Comparison of ENCODE assay signal across 1 cellular context in the genomic region with DNA sequence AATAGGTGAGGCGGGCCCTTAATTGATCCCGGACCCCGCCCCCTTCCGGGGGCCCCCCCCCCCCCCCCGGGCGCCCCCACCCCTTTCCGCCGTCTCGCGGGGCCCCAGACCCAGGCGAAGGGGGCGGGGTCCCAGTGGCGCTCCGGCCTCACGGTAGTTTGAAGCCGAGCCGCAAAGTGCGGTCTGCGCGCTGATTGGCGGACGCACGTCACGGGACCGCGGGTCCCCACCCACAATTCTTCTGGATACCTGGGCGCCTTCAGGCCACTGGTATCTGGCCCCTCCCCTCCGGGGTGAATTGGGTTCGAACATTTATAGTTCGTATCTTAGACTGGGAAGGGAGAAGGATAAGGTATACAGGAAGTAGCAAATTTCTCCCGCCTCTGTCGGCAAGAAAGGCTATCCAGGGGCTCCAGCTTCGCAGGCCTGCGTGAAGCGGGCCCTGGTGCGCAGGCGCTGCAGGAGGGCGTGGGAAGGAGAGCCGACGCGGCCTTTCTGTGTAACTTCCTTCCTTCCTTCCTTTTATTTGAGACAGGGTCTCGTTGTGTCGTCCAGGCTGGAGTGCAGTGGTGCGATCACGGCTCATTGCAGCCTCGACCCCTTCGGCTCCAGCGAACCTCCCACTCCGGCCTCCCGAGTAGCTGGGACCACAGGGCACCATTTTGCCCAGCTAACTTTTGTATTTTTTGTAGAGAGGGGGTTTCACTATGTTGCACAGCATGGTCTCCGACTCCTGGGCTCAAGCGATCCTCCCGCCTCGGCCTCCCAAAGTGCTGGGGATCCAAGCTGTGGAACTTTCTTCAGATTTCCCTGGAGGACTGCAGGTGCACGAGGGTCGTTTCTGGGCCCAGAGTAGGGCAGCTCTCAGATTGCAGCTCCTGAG.
TF ChIP-seq lines count a peak whose summit lies in the region.

No MANE protein-coding gene starts in this region.

TF ChIP-seq in HepG2, 621 proteins besides CTCF, POLR2A, EP300 and RAD21 (continued from another document and continues in another):
- TF ChIP-seq, protein P1, sequence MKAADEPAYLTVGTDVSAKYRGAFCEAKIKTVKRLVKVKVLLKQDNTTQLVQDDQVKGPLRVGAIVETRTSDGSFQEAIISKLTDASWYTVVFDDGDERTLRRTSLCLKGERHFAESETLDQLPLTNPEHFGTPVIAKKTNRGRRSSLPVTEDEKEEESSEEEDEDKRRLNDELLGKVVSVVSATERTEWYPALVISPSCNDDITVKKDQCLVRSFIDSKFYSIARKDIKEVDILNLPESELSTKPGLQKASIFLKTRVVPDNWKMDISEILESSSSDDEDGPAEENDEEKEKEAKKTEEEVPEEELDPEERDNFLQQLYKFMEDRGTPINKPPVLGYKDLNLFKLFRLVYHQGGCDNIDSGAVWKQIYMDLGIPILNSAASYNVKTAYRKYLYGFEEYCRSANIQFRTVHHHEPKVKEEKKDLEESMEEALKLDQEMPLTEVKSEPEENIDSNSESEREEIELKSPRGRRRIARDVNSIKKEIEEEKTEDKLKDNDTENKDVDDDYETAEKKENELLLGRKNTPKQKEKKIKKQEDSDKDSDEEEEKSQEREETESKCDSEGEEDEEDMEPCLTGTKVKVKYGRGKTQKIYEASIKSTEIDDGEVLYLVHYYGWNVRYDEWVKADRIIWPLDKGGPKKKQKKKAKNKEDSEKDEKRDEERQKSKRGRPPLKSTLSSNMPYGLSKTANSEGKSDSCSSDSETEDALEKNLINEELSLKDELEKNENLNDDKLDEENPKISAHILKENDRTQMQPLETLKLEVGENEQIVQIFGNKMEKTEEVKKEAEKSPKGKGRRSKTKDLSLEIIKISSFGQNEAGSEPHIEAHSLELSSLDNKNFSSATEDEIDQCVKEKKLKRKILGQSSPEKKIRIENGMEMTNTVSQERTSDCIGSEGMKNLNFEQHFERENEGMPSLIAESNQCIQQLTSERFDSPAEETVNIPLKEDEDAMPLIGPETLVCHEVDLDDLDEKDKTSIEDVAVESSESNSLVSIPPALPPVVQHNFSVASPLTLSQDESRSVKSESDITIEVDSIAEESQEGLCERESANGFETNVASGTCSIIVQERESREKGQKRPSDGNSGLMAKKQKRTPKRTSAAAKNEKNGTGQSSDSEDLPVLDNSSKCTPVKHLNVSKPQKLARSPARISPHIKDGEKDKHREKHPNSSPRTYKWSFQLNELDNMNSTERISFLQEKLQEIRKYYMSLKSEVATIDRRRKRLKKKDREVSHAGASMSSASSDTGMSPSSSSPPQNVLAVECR (CRISPR knock-in tag; IDR thresholded peaks at IDR 0.05; ENCODE audit: borderline replicate concordance): no peak; the same call in 1 of the 2 replicates
- TF ChIP-seq, protein P2, sequence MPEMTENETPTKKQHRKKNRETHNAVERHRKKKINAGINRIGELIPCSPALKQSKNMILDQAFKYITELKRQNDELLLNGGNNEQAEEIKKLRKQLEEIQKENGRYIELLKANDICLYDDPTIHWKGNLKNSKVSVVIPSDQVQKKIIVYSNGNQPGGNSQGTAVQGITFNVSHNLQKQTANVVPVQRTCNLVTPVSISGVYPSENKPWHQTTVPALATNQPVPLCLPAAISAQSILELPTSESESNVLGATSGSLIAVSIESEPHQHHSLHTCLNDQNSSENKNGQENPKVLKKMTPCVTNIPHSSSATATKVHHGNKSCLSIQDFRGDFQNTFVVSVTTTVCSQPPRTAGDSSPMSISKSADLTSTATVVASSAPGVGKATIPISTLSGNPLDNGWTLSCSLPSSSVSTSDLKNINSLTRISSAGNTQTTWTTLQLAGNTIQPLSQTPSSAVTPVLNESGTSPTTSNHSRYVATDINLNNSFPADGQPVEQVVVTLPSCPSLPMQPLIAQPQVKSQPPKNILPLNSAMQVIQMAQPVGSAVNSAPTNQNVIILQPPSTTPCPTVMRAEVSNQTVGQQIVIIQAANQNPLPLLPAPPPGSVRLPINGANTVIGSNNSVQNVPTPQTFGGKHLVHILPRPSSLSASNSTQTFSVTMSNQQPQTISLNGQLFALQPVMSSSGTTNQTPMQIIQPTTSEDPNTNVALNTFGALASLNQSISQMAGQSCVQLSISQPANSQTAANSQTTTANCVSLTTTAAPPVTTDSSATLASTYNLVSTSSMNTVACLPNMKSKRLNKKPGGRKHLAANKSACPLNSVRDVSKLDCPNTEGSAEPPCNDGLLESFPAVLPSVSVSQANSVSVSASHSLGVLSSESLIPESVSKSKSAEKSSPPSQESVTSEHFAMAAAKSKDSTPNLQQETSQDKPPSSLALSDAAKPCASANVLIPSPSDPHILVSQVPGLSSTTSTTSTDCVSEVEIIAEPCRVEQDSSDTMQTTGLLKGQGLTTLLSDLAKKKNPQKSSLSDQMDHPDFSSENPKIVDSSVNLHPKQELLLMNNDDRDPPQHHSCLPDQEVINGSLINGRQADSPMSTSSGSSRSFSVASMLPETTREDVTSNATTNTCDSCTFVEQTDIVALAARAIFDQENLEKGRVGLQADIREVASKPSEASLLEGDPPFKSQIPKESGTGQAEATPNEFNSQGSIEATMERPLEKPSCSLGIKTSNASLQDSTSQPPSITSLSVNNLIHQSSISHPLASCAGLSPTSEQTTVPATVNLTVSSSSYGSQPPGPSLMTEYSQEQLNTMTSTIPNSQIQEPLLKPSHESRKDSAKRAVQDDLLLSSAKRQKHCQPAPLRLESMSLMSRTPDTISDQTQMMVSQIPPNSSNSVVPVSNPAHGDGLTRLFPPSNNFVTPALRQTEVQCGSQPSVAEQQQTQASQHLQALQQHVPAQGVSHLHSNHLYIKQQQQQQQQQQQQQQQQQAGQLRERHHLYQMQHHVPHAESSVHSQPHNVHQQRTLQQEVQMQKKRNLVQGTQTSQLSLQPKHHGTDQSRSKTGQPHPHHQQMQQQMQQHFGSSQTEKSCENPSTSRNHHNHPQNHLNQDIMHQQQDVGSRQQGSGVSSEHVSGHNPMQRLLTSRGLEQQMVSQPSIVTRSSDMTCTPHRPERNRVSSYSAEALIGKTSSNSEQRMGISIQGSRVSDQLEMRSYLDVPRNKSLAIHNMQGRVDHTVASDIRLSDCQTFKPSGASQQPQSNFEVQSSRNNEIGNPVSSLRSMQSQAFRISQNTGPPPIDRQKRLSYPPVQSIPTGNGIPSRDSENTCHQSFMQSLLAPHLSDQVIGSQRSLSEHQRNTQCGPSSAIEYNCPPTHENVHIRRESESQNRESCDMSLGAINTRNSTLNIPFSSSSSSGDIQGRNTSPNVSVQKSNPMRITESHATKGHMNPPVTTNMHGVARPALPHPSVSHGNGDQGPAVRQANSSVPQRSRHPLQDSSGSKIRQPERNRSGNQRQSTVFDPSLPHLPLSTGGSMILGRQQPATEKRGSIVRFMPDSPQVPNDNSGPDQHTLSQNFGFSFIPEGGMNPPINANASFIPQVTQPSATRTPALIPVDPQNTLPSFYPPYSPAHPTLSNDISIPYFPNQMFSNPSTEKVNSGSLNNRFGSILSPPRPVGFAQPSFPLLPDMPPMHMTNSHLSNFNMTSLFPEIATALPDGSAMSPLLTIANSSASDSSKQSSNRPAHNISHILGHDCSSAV (CRISPR knock-in tag; IDR thresholded peaks at IDR 0.05; ENCODE audit: borderline replicate concordance): no peak
- TF ChIP-seq ZNF292 (CRISPR knock-in tag; IDR thresholded peaks at IDR 0.05; ENCODE audit: borderline replicate concordance, low read depth) (no peak), GATAD1 (CRISPR knock-in tag; IDR thresholded peaks at IDR 0.05) (peak; percentile 86), ZNF781 (CRISPR knock-in tag; IDR thresholded peaks at IDR 0.05; ENCODE audit: borderline replicate concordance, not compliant biosample characterization) (no peak), PCBP1 (IDR thresholded peaks at IDR 0.05; ENCODE audit: borderline replicate concordance, low read depth, low read length) (no peak), NCOA5 (CRISPR knock-in tag; IDR thresholded peaks at IDR 0.05) (no peak), ZNF34 (CRISPR knock-in tag; IDR thresholded peaks at IDR 0.05; ENCODE audit: borderline replicate concordance) (no peak), POLR2G (IDR thresholded peaks at IDR 0.05; ENCODE audit: low read depth, low read length) (peak; percentile 82), ELF3 (CRISPR knock-in tag; IDR thresholded peaks at IDR 0.05) (peak; percentile 60; the same call in 1 of the 2 replicates), ZNF530 (CRISPR knock-in tag; IDR thresholded peaks at IDR 0.05; ENCODE audit: low read depth) (no peak), SMAD1 (CRISPR knock-in tag; IDR thresholded peaks at IDR 0.05; ENCODE audit: borderline replicate concordance, low read depth) (no peak), ZNF17 (CRISPR knock-in tag; IDR thresholded peaks at IDR 0.05) (no peak), SPEN (CRISPR knock-in tag; IDR thresholded peaks at IDR 0.05; ENCODE audit: low read depth) (peak; percentile 81), PAWR (CRISPR knock-in tag; IDR thresholded peaks at IDR 0.05; ENCODE audit: borderline replicate concordance) (no peak), ZNF549 (CRISPR knock-in tag; IDR thresholded peaks at IDR 0.05) (no peak), SMC3 (IDR thresholded peaks at IDR 0.05; ENCODE audit: low read length) (no peak)
- TF ChIP-seq, protein P3, sequence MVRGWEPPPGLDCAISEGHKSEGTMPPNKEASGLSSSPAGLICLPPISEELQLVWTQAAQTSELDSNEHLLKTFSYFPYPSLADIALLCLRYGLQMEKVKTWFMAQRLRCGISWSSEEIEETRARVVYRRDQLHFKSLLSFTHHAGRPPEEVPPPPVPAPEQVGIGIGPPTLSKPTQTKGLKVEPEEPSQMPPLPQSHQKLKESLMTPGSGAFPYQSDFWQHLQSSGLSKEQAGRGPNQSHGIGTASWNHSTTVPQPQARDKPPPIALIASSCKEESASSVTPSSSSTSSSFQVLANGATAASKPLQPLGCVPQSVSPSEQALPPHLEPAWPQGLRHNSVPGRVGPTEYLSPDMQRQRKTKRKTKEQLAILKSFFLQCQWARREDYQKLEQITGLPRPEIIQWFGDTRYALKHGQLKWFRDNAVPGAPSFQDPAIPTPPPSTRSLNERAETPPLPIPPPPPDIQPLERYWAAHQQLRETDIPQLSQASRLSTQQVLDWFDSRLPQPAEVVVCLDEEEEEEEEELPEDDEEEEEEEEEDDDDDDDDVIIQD (CRISPR knock-in tag; IDR thresholded peaks at IDR 0.05; ENCODE audit: low read depth): no peak
- TF ChIP-seq, protein P4, sequence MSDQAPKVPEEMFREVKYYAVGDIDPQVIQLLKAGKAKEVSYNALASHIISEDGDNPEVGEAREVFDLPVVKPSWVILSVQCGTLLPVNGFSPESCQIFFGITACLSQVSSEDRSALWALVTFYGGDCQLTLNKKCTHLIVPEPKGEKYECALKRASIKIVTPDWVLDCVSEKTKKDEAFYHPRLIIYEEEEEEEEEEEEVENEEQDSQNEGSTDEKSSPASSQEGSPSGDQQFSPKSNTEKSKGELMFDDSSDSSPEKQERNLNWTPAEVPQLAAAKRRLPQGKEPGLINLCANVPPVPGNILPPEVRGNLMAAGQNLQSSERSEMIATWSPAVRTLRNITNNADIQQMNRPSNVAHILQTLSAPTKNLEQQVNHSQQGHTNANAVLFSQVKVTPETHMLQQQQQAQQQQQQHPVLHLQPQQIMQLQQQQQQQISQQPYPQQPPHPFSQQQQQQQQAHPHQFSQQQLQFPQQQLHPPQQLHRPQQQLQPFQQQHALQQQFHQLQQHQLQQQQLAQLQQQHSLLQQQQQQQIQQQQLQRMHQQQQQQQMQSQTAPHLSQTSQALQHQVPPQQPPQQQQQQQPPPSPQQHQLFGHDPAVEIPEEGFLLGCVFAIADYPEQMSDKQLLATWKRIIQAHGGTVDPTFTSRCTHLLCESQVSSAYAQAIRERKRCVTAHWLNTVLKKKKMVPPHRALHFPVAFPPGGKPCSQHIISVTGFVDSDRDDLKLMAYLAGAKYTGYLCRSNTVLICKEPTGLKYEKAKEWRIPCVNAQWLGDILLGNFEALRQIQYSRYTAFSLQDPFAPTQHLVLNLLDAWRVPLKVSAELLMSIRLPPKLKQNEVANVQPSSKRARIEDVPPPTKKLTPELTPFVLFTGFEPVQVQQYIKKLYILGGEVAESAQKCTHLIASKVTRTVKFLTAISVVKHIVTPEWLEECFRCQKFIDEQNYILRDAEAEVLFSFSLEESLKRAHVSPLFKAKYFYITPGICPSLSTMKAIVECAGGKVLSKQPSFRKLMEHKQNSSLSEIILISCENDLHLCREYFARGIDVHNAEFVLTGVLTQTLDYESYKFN (CRISPR knock-in tag; conservative IDR thresholded peaks at IDR 0.05): peak; percentile 23; the same call in 1 of the 2 replicates
- TF ChIP-seq, protein P5, sequence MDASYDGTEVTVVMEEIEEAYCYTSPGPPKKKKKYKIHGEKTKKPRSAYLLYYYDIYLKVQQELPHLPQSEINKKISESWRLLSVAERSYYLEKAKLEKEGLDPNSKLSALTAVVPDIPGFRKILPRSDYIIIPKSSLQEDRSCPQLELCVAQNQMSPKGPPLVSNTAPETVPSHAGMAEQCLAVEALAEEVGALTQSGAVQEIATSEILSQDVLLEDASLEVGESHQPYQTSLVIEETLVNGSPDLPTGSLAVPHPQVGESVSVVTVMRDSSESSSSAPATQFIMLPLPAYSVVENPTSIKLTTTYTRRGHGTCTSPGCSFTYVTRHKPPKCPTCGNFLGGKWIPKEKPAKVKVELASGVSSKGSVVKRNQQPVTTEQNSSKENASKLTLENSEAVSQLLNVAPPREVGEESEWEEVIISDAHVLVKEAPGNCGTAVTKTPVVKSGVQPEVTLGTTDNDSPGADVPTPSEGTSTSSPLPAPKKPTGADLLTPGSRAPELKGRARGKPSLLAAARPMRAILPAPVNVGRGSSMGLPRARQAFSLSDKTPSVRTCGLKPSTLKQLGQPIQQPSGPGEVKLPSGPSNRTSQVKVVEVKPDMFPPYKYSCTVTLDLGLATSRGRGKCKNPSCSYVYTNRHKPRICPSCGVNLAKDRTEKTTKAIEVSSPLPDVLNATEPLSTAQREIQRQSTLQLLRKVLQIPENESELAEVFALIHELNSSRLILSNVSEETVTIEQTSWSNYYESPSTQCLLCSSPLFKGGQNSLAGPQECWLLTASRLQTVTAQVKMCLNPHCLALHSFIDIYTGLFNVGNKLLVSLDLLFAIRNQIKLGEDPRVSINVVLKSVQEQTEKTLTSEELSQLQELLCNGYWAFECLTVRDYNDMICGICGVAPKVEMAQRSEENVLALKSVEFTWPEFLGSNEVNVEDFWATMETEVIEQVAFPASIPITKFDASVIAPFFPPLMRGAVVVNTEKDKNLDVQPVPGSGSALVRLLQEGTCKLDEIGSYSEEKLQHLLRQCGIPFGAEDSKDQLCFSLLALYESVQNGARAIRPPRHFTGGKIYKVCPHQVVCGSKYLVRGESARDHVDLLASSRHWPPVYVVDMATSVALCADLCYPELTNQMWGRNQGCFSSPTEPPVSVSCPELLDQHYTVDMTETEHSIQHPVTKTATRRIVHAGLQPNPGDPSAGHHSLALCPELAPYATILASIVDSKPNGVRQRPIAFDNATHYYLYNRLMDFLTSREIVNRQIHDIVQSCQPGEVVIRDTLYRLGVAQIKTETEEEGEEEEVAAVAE (CRISPR knock-in tag; IDR thresholded peaks at IDR 0.05; ENCODE audit: borderline replicate concordance): 0 out of 2 replicates have a peak, but pooled peaks have one; percentile 18
- TF ChIP-seq, protein P6, sequence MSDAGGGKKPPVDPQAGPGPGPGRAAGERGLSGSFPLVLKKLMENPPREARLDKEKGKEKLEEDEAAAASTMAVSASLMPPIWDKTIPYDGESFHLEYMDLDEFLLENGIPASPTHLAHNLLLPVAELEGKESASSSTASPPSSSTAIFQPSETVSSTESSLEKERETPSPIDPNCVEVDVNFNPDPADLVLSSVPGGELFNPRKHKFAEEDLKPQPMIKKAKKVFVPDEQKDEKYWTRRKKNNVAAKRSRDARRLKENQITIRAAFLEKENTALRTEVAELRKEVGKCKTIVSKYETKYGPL (CRISPR knock-in tag; IDR thresholded peaks at IDR 0.05): no peak
- TF ChIP-seq, protein P7, sequence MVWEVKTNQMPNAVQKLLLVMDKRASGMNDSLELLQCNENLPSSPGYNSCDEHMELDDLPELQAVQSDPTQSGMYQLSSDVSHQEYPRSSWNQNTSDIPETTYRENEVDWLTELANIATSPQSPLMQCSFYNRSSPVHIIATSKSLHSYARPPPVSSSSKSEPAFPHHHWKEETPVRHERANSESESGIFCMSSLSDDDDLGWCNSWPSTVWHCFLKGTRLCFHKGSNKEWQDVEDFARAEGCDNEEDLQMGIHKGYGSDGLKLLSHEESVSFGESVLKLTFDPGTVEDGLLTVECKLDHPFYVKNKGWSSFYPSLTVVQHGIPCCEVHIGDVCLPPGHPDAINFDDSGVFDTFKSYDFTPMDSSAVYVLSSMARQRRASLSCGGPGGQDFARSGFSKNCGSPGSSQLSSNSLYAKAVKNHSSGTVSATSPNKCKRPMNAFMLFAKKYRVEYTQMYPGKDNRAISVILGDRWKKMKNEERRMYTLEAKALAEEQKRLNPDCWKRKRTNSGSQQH (CRISPR knock-in tag; IDR thresholded peaks at IDR 0.05; ENCODE audit: low read depth): no peak
